29 cellular contexts compared by ENCODE assay signal in genomic region chr1:201334325-201335173, GRCh38. TPM values are rescaled to one million over a fixed set of nuclear protein-coding genes. Genes with fewer than 3 reads are reported as not detected.
DNase-seq lines count a peak whose midpoint lies in the region; ATAC-seq and TF ChIP-seq lines count a peak whose summit lies in the region.
"Had no signal": no experiment of that assay in that cellular context is flagged by ENCODE, and none has a peak within 500 bp of the region (broad histone marks: within the 10 kb centered on the region; RNA-seq: fewer than 3 reads in every experiment).

No MANE protein-coding gene starts in this region.

- H3K4me3 Mint-ChIP-seq in chondrocyte (ENCODE audit: unreplicated experiment), result no peak overlapping the region
- H3K4me3 Mint-ChIP-seq in neural crest cell, result no peak overlapping the region
- no peak overlapping the region for H3K4me3 Mint-ChIP-seq in osteocyte (ENCODE audit: unreplicated experiment)
- H3K4me3 Mint-ChIP-seq: activated CD8-positive, alpha-beta T cell treated with anti-CD3 and anti-CD28 coated beads for 36 hours; activated naive CD8-positive, alpha-beta T cell treated with anti-CD3 and anti-CD28 coated beads for 36 hours; B cell; nephron progenitor cell; stimulated activated naive CD8-positive, alpha-beta T cell treated with anti-CD3 and anti-CD28 coated beads, Interleukin-15, amount 100 ng/mL, for 72 hours had no signal

- H3K27ac Mint-ChIP-seq in chondrocyte (ENCODE audit: unreplicated experiment) (no peak overlapping the region), neural crest cell (ENCODE audit: unreplicated experiment) (peak overlapping the region; percentile 8), osteocyte (ENCODE audit: unreplicated experiment) (no peak overlapping the region)
- H3K27ac Mint-ChIP-seq: activated CD8-positive, alpha-beta T cell treated with anti-CD3 and anti-CD28 coated beads for 36 hours; activated naive CD8-positive, alpha-beta T cell treated with anti-CD3 and anti-CD28 coated beads for 36 hours; B cell; nephron progenitor cell; stimulated activated naive CD8-positive, alpha-beta T cell treated with anti-CD3 and anti-CD28 coated beads, Interleukin-15, amount 100 ng/mL, for 72 hours had no signal

- peaks cover 3% of the 10 kb centered on the region for H3K36me3 Mint-ChIP-seq in chondrocyte (ENCODE audit: low read depth)
- no peaks in the 10 kb centered on the region for H3K36me3 Mint-ChIP-seq in neural crest cell (ENCODE audit: low read depth)
- no peaks in the 10 kb centered on the region for H3K36me3 Mint-ChIP-seq in osteocyte (ENCODE audit: unreplicated experiment)
- H3K36me3 Mint-ChIP-seq: activated naive CD8-positive, alpha-beta T cell treated with anti-CD3 and anti-CD28 coated beads for 36 hours had no signal

- intact Hi-C loops in Right ventricle myocardium inferior (cut with DNase I) (no loop called here), Right ventricle myocardium superior (cut with DNase I) (no loop called here)

- H3K27me3 Mint-ChIP-seq in chondrocyte (ENCODE audit: low read depth) (peaks cover 3% of the 10 kb centered on the region), neural crest cell (ENCODE audit: low read depth) (no peaks in the 10 kb centered on the region), osteocyte (ENCODE audit: unreplicated experiment) (peaks cover 28% of the 10 kb centered on the region)
- H3K27me3 Mint-ChIP-seq: activated naive CD8-positive, alpha-beta T cell treated with anti-CD3 and anti-CD28 coated beads for 36 hours had no signal

- DNase-seq in Right ventricle myocardium inferior (ENCODE audit: missing footprints), result peak; percentile 48
- DNase-seq in Right ventricle myocardium superior, result no peak
- DNase-seq in chondrocyte (ENCODE audit: low spot score), result peak; percentile 37
- DNase-seq in neural crest cell (ENCODE audit: low read depth, low spot score), result no peak
- DNase-seq in T-helper 2 cell, result no peak
- no peak for DNase-seq in osteocyte (ENCODE audit: extremely low spot score, unreplicated experiment)
- DNase-seq in NCI-H1048 (lab: John Stamatoyannopoulos, UW), result no peak
- DNase-seq: activated CD8-positive, alpha-beta T cell treated with anti-CD3 and anti-CD28 coated beads for 36 hours; activated naive CD8-positive, alpha-beta T cell treated with anti-CD3 and anti-CD28 coated beads for 36 hours; cerebellar nuclear complex; DMS79 treated with DMSO at 0.1 percent for 48 hours; erythroblast; HCEC 1CT; NCI-H1092 treated with DMSO at 0.1 percent for 48 hours; NCI-H2081 treated with DMSO at 0.1 percent for 48 hours; NCI-H446; NCI-H82; nephron progenitor cell; OCI-M1; SHP77 treated with DMSO at 0.1 percent for 48 hours; stimulated activated naive CD8-positive, alpha-beta T cell treated with anti-CD3 and anti-CD28 coated beads, Interleukin-15, amount 100 ng/mL, for 72 hours; tibial artery had no signal

- TF ChIP-seq CTCF in chondrocyte (IDR thresholded peaks at IDR 0.05) (no peak), neural crest cell (conservative IDR thresholded peaks at IDR 0.05) (no peak), osteocyte (IDR thresholded peaks at IDR 0.05) (no peak)

- H3K4me1 Mint-ChIP-seq in chondrocyte (ENCODE audit: low read depth) (peaks cover 10% of the 10 kb centered on the region), neural crest cell (peaks cover 19% of the 10 kb centered on the region), osteocyte (ENCODE audit: unreplicated experiment) (peaks cover 4% of the 10 kb centered on the region)
- H3K4me1 Mint-ChIP-seq: activated naive CD8-positive, alpha-beta T cell treated with anti-CD3 and anti-CD28 coated beads for 36 hours; B cell; stimulated activated naive CD8-positive, alpha-beta T cell treated with anti-CD3 and anti-CD28 coated beads, Interleukin-15, amount 100 ng/mL, for 72 hours had no signal

- no peaks in the 10 kb centered on the region for H3K9me3 Mint-ChIP-seq in chondrocyte (ENCODE audit: low read depth)
- H3K9me3 Mint-ChIP-seq in neural crest cell, result no peaks in the 10 kb centered on the region
- no peaks in the 10 kb centered on the region for H3K9me3 Mint-ChIP-seq in osteocyte (ENCODE audit: unreplicated experiment)
- H3K9me3 Mint-ChIP-seq: activated CD8-positive, alpha-beta T cell treated with anti-CD3 and anti-CD28 coated beads for 36 hours; activated naive CD8-positive, alpha-beta T cell treated with anti-CD3 and anti-CD28 coated beads for 36 hours; nephron progenitor cell; stimulated activated naive CD8-positive, alpha-beta T cell treated with anti-CD3 and anti-CD28 coated beads, Interleukin-15, amount 100 ng/mL, for 72 hours had no signal

- no peak for ATAC-seq in Right ventricle myocardium inferior
- ATAC-seq in Right ventricle myocardium superior (ENCODE audit: poor library complexity), result no peak
- ATAC-seq in HG02798 (IDR thresholded peaks at IDR 0.05; ENCODE audit: poor library complexity, unreplicated experiment), result no peak
- ATAC-seq: activated CD4-positive, CD25-positive, alpha-beta regulatory T cell treated with anti-CD3 and anti-CD28 coated beads, Interleukin-2, amount 50 U/mL, for 24 hours; activated CD8-positive, alpha-beta T cell treated with anti-CD3 and anti-CD28 coated beads for 36 hours; gastroesophageal sphincter; GM12878; HepG2; stimulated activated naive CD8-positive, alpha-beta T cell treated with anti-CD3 and anti-CD28 coated beads, Interleukin-15, amount 100 ng/mL, for 72 hours had no signal

RNA-seq across cellular contexts. Expression of gene TNNT2, which starts 42.9 kb away (rescaled TPM):
- total RNA-seq in Right ventricle myocardium inferior (9,445 TPM), Right ventricle myocardium superior (9,128 TPM), chondrocyte (20.3 to 21.6 TPM (median 21.2 TPM) in 3 replicates), neural crest cell (not detected in 2 replicates), osteocyte (1.4 and 3.0 TPM in 2 replicates)
- total RNA-seq: activated CD8-positive, alpha-beta T cell treated with anti-CD3 and anti-CD28 coated beads for 36 hours; activated naive CD8-positive, alpha-beta T cell treated with anti-CD3 and anti-CD28 coated beads for 36 hours; B cell; GM12878 had no signal

RNA-seq across cellular contexts. Expression of gene PKP1, which starts 51.2 kb away (rescaled TPM):
- total RNA-seq in Right ventricle myocardium inferior (0.16 TPM), Right ventricle myocardium superior (0.08 TPM), chondrocyte (0.07 to 4.1 TPM (median 4.0 TPM) in 3 replicates), neural crest cell (not detected in 2 replicates), osteocyte (not detected in 2 replicates)
- total RNA-seq: A172; activated CD8-positive, alpha-beta T cell treated with anti-CD3 and anti-CD28 coated beads for 36 hours; B cell; GM12878; HepG2 had no signal

Comparison
In these comparisons a context has a peak if more than half of its experiments do, and no peak if none do; other contexts are left out.
1. DNase-seq: peak in Right ventricle myocardium inferior (single experiment) and chondrocyte (single experiment); none in Right ventricle myocardium superior (single experiment), neural crest cell (single experiment), T-helper 2 cell (0 of 5), osteocyte (single experiment) and NCI-H1048 (single experiment).
2. RNA of gene TNNT2, which starts 42.9 kb away (total RNA-seq): 9,445 TPM in Right ventricle myocardium inferior (single experiment) and 9,128 TPM in Right ventricle myocardium superior (single experiment); 20.3 to 21.6 TPM in chondrocyte, 1.4 to 3.0 TPM in osteocyte and not detected in neural crest cell; every median in the first group is over 100 times any median in the second.